Comparison of ENCODE assay signal across 17 cellular contexts in the genomic region with DNA sequence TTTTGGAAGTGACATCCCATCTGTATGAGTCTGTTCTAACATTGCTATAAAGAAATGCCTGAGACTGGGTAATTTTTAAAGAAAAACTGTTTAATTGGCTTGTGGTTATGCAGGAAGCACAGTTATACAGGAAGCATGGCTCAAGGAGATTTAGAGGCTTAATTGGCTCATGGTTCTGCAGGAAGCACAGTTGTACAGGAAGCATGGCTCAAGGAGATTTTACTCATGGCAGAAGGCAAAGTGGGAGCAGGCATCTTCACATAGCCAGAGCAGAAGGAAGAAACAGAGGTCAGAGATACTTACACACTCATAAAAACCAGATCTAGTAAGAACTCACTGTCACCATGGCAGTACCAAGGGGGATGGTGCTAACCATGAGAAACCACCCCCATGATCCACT.
DNase-seq lines count a peak whose midpoint lies in the region; ATAC-seq lines count a peak whose summit lies in the region.
"Had no signal": no experiment of that assay in that cellular context is flagged by ENCODE, and none has a peak within 500 bp of the region (broad histone marks: within the 10 kb centered on the region; RNA-seq: fewer than 3 reads in every experiment).

No MANE protein-coding gene starts in this region.

- CTCF ChIA-PET in activated CD4-positive, alpha-beta T cell treated with anti-CD3 and anti-CD28 coated beads for 36 hours (lab: Charles Lee): no interaction called here

- no peaks in the 10 kb centered on the region for H3K36me3 Mint-ChIP-seq in activated CD4-positive, alpha-beta T cell treated with anti-CD3 and anti-CD28 coated beads for 36 hours (ENCODE audit: low read depth)

- H3K27ac Mint-ChIP-seq in activated CD4-positive, alpha-beta T cell treated with anti-CD3 and anti-CD28 coated beads for 36 hours: no peak overlapping the region

- H3K9me3 Mint-ChIP-seq in activated CD4-positive, alpha-beta T cell treated with anti-CD3 and anti-CD28 coated beads for 36 hours (ENCODE audit: low read depth): no peaks in the 10 kb centered on the region

- no peaks in the 10 kb centered on the region for H3K27me3 Mint-ChIP-seq in activated CD4-positive, alpha-beta T cell treated with anti-CD3 and anti-CD28 coated beads for 36 hours

- DNase-seq in CMK (ENCODE audit: low read depth) (peak; percentile 58), Kasumi-1 (lab: John Stamatoyannopoulos, UW) (peak; percentile 76 to 82), amniotic epithelial cell (ENCODE audit: low read depth) (peak; percentile 27), sciatic nerve (ENCODE audit: low spot score) (no peak), GF-D8 (lab: John Stamatoyannopoulos, UW) (no peak), NCI-H2029 treated with DMSO at 0.1 percent for 48 hours (lab: John Stamatoyannopoulos, UW) (no peak)
- no peak for DNase-seq in activated naive CD4-positive, alpha-beta T cell treated with Interleukin-2 at 50 U/mL for 16 hours
- DNase-seq in activated CD4-positive, alpha-beta T cell treated with anti-CD3 and anti-CD28 coated beads for 36 hours: no peak
- DNase-seq: DMS79, GM23248, KG1, NCI-H1417, NCI-H2029, Right ventricle myocardium superior, SK-N-SH had no signal

- no peaks in the 10 kb centered on the region for H3K4me1 Mint-ChIP-seq in activated CD4-positive, alpha-beta T cell treated with anti-CD3 and anti-CD28 coated beads for 36 hours

- POLR2A ChIA-PET in activated CD4-positive, alpha-beta T cell treated with anti-CD3 and anti-CD28 coated beads for 36 hours (lab: Charles Lee): no interaction called here

- H3K4me3 Mint-ChIP-seq in activated CD4-positive, alpha-beta T cell treated with anti-CD3 and anti-CD28 coated beads for 36 hours: no peak overlapping the region

- ATAC-seq in sciatic nerve: peak; percentile 15
- no peak for ATAC-seq in activated CD4-positive, alpha-beta T cell treated with anti-CD3 and anti-CD28 coated beads for 36 hours
- ATAC-seq: A549, HCT116 had no signal

- intact Hi-C loops in sciatic nerve (cut with DNase I): no loop called here
- intact Hi-C loops in activated CD4-positive, alpha-beta T cell treated with anti-CD3 and anti-CD28 coated beads for 36 hours (cut with DNase I, micrococcal nuclease): no loop called here

Comparison
In these comparisons a context has a peak if more than half of its experiments do, and no peak if none do; other contexts are left out.
1. DNase-seq: peak in CMK (single experiment), Kasumi-1 (2 of 2) and amniotic epithelial cell (single experiment); none in sciatic nerve (single experiment), activated naive CD4-positive, alpha-beta T cell treated with Interleukin-2 at 50 U/mL for 16 hours (single experiment), activated CD4-positive, alpha-beta T cell treated with anti-CD3 and anti-CD28 coated beads for 36 hours (single experiment), GF-D8 (single experiment) and NCI-H2029 treated with DMSO at 0.1 percent for 48 hours (single experiment).